Comparison of ENCODE assay signal across 9 cellular contexts in the genomic region with DNA sequence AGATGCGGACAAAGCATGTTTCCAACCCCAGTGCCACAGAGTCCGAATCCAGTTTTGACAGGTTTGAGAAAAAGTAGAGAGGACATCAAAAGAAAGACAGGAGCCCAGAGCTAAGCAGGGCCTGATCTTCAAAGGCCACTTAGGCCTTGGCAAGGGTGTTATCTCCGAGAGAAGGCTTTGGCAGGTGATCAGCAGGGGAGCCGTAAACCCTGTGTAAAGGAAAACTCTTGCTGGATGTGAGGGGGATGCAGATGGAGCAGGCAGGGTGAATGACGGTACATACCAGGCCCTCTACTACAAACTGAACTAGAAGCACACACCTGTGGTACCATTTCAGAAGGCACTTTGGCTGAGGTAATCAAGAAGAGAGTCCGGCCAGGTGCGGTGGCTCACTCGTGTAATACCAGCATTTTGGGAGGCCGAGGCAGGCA. TPM values are rescaled to one million over a fixed set of nuclear protein-coding genes. Genes with fewer than 3 reads are reported as not detected.
DNase-seq lines count a peak whose midpoint lies in the region; ATAC-seq and TF ChIP-seq lines count a peak whose summit lies in the region.
"Had no signal": no experiment of that assay in that cellular context is flagged by ENCODE, and none has a peak within 500 bp of the region (broad histone marks: within the 10 kb centered on the region; RNA-seq: fewer than 3 reads in every experiment).

No MANE protein-coding gene starts in this region.

- peaks cover 19% of the 10 kb centered on the region for H3K36me3 ChIP-seq in ES-I3 (ENCODE audit: insufficient read depth, low read length)
- H3K36me3 ChIP-seq in NT2/D1 (ENCODE audit: insufficient read depth, insufficient read length, low read length), result peaks cover 31% of the 10 kb centered on the region

- H3K27ac Mint-ChIP-seq in endothelial cell (ENCODE audit: unreplicated experiment), result peak overlapping the region; percentile 38
- peak overlapping the region; percentile 100 for H3K27ac Mint-ChIP-seq in progenitor cell of endocrine pancreas

- H3K9me3 ChIP-seq in ES-I3 (ENCODE audit: control insufficient read depth, insufficient read depth, low read length) (no peaks in the 10 kb centered on the region), NT2/D1 (ENCODE audit: insufficient read depth, low read length) (no peaks in the 10 kb centered on the region)

- H3K4me3 Mint-ChIP-seq in endothelial cell (ENCODE audit: unreplicated experiment) (peak overlapping the region; percentile 100), progenitor cell of endocrine pancreas (ENCODE audit: low read depth) (peak overlapping the region; percentile 99)

- no peaks in the 10 kb centered on the region for H3K9me3 Mint-ChIP-seq in endothelial cell (ENCODE audit: unreplicated experiment)
- H3K9me3 Mint-ChIP-seq in progenitor cell of endocrine pancreas (ENCODE audit: low read depth), result no peaks in the 10 kb centered on the region

- peak overlapping the region; percentile 92; the same call in 1 of the 2 replicates for H3K9ac ChIP-seq in ES-I3 (ENCODE audit: low read depth, low read length)
- H3K9ac ChIP-seq in NT2/D1 (ENCODE audit: insufficient read length, low read depth), result peak overlapping the region; percentile 91

- peaks cover 34% of the 10 kb centered on the region for H3K36me3 Mint-ChIP-seq in endothelial cell (ENCODE audit: low read depth, unreplicated experiment)
- peaks cover 32% of the 10 kb centered on the region for H3K36me3 Mint-ChIP-seq in progenitor cell of endocrine pancreas (ENCODE audit: insufficient read depth)

- H3K4me1 Mint-ChIP-seq in endothelial cell (ENCODE audit: unreplicated experiment), result peaks cover 33% of the 10 kb centered on the region
- peaks cover 30% of the 10 kb centered on the region for H3K4me1 Mint-ChIP-seq in progenitor cell of endocrine pancreas (ENCODE audit: low read depth)

- H3K27me3 ChIP-seq in NT2/D1 (ENCODE audit: insufficient read depth, insufficient read length), result no peaks in the 10 kb centered on the region

- no peak for TF ChIP-seq CTCF in endothelial cell (IDR thresholded peaks at IDR 0.05; ENCODE audit: unreplicated experiment)
- no peak for TF ChIP-seq CTCF in progenitor cell of endocrine pancreas (IDR thresholded peaks at IDR 0.05; ENCODE audit: unreplicated experiment)

- peak overlapping the region; percentile 59 for H3K4me3 ChIP-seq in NT2/D1 (ENCODE audit: insufficient read length, low read depth)

- no peak for DNase-seq in NT2/D1 (ENCODE audit: low read depth, low spot score)
- no peak for DNase-seq in endothelial cell (ENCODE audit: low spot score)
- no peak for DNase-seq in progenitor cell of endocrine pancreas (ENCODE audit: low spot score, unreplicated experiment)
- no peak for DNase-seq in cerebellum (ENCODE audit: low spot score)
- DNase-seq in LoVo (ENCODE audit: low spot score), result no peak

- ATAC-seq in GM19467 (IDR thresholded peaks at IDR 0.05; ENCODE audit: unreplicated experiment) (no peak), GM19455 (IDR thresholded peaks at IDR 0.05; ENCODE audit: unreplicated experiment) (no peak)

- H3K4me1 ChIP-seq in ES-I3 (ENCODE audit: insufficient read depth, low read length) (peaks cover 11% of the 10 kb centered on the region), NT2/D1 (ENCODE audit: insufficient read depth, insufficient read length) (peaks cover 5% of the 10 kb centered on the region)

- peaks cover 26% of the 10 kb centered on the region for H3K27me3 Mint-ChIP-seq in endothelial cell (ENCODE audit: unreplicated experiment)
- no peaks in the 10 kb centered on the region for H3K27me3 Mint-ChIP-seq in progenitor cell of endocrine pancreas

RNA-seq across cellular contexts. Expression of gene HNRNPH1, which starts 1.4 kb away (rescaled TPM):
- total RNA-seq in endothelial cell (ENCODE audit: unreplicated experiment) (852 TPM), progenitor cell of endocrine pancreas (1,377 and 1,392 TPM in 2 replicates), cerebellum (980 TPM)

RNA-seq across cellular contexts. Expression of gene CBY3, which starts 56.0 kb away (rescaled TPM):
- total RNA-seq in endothelial cell (ENCODE audit: unreplicated experiment) (not detected), progenitor cell of endocrine pancreas (not detected in 2 replicates), cerebellum (0.64 TPM)
- total RNA-seq: mucosa of gallbladder had no signal
